In genomic region chrX:57929373-57929772, GRCh38 we compare ENCODE assay signal across 10 cellular contexts. TPM values are rescaled to one million over a fixed set of nuclear protein-coding genes. Genes with fewer than 3 reads are reported as not detected.
A peak's percentile ranks its signal among the peaks of the same experiment; 100 is the strongest.
DNase-seq lines count a peak whose midpoint lies in the region; ATAC-seq and TF ChIP-seq lines count a peak whose summit lies in the region.
"Had no signal": no experiment of that assay in that cellular context is flagged by ENCODE, and none has a peak within 500 bp of the region (broad histone marks: within the 10 kb centered on the region; RNA-seq: fewer than 3 reads in every experiment).

No MANE protein-coding gene starts in this region.

- no peaks in the 10 kb centered on the region for H3K27me3 Mint-ChIP-seq in endodermal cell (ENCODE audit: insufficient read depth)

- H3K4me1 ChIP-seq in endodermal cell (ENCODE audit: control insufficient read depth, insufficient read depth, low read length) (no peaks in the 10 kb centered on the region), spleen (no peaks in the 10 kb centered on the region)

- H3K27ac Mint-ChIP-seq in endodermal cell: no peak overlapping the region

- H3K27ac ChIP-seq in endodermal cell (ENCODE audit: low read depth, low read length): no peak overlapping the region
- no peak overlapping the region for H3K27ac ChIP-seq in spleen

- intact Hi-C loops in spleen (cut with DNase I; ENCODE audit: low total_unique reads): no loop called here

- H3K36me3 ChIP-seq in endodermal cell (ENCODE audit: control insufficient read depth, insufficient read depth, low read length) (no peaks in the 10 kb centered on the region), spleen (no peaks in the 10 kb centered on the region)

- no peak for TF ChIP-seq POLR2A in spleen (IDR thresholded peaks at IDR 0.05)

- TF ChIP-seq CTCF in endodermal cell (conservative IDR thresholded peaks at IDR 0.05): peak; percentile 70
- peak in 7 of 11 experiments; percentile 16 to 41 (median 35) for TF ChIP-seq CTCF in spleen (IDR thresholded peaks at IDR 0.05 in 8 of 11, conservative IDR thresholded peaks at IDR 0.05 in 3 of 11)

- H3K4me1 Mint-ChIP-seq in endodermal cell: peaks cover 9% of the 10 kb centered on the region

- H3K36me3 Mint-ChIP-seq in endodermal cell (ENCODE audit: low read depth): no peaks in the 10 kb centered on the region

- no peak overlapping the region for H3K4me3 Mint-ChIP-seq in endodermal cell

- H3K27me3 ChIP-seq in endodermal cell (ENCODE audit: control insufficient read depth, insufficient read depth, low read length, poor library complexity, severe bottlenecking): no peaks in the 10 kb centered on the region
- no peaks in the 10 kb centered on the region for H3K27me3 ChIP-seq in spleen (replicated peaks in 1 of 7)

- peaks cover 67% of the 10 kb centered on the region for H3K9me3 Mint-ChIP-seq in endodermal cell

- H3K4me3 ChIP-seq in endodermal cell (ENCODE audit: low read length): no peak overlapping the region
- H3K4me3 ChIP-seq in spleen: no peak overlapping the region

- ATAC-seq in HG03378 (IDR thresholded peaks at IDR 0.05; ENCODE audit: unreplicated experiment): no peak
- ATAC-seq: left colon had no signal

- peaks cover 10% of the 10 kb centered on the region for H3K9me3 ChIP-seq in endodermal cell (ENCODE audit: control insufficient read depth, low read length)
- no peaks in the 10 kb centered on the region for H3K9me3 ChIP-seq in spleen

- peak; percentile 36 for DNase-seq in NCI-H82 (lab: John Stamatoyannopoulos, UW)
- DNase-seq in NCI-H82 treated with DMSO at 0.1 percent for 48 hours (lab: John Stamatoyannopoulos, UW; ENCODE audit: unreplicated experiment): no peak
- peak; percentile 5 for DNase-seq in NCI-H128 (lab: John Stamatoyannopoulos, UW; ENCODE audit: unreplicated experiment)
- DNase-seq in endodermal cell: no peak
- DNase-seq in spleen: no peak
- no peak for DNase-seq in 8988T
- DNase-seq in SW 1271 (lab: John Stamatoyannopoulos, UW): no peak
- DNase-seq: GDM1, left colon had no signal

- H3K9ac ChIP-seq in endodermal cell (ENCODE audit: extremely low read depth, low read length, poor library complexity, severe bottlenecking): no peak overlapping the region

RNA-seq across cellular contexts. Expression of gene ZXDA, which starts 19.1 kb away (rescaled TPM):
- total RNA-seq in endodermal cell: 1 to 10 TPM in 1 of 2 donors, not detected in 1; 1.9 TPM
- polyA plus RNA-seq in endodermal cell (2013, experiment 1 of 2): 1.2 TPM
- 1.1 TPM for polyA plus RNA-seq in endodermal cell (2013, experiment 2 of 2)
- 10 to 100 TPM in 3 of 7 donors, 1 to 10 TPM in 4; 6.0 to 13.0 (median 9.2) TPM for total RNA-seq in spleen
- polyA plus RNA-seq in spleen: 1 to 10 TPM in 2 of 3 donors, under 1 TPM in 1; 0.76 to 1.7 (median 1.0) TPM

Comparison
In these comparisons a context has a peak if more than half of its experiments do, and no peak if none do; other contexts are left out.
1. DNase-seq: peak in NCI-H82 (single experiment) and NCI-H128 (single experiment); none in NCI-H82 treated with DMSO at 0.1 percent for 48 hours (single experiment), endodermal cell (single experiment), spleen (single experiment), 8988T (single experiment) and SW 1271 (0 of 2).